ENCODE assay signal across 1 cellular context in genomic region chr12:9906888-9907287, GRCh38.
A peak's percentile ranks its signal among the peaks of the same experiment; 100 is the strongest.
TF ChIP-seq lines count a peak whose summit lies in the region.

No MANE protein-coding gene starts in this region.

TF ChIP-seq in H1, 55 proteins besides CTCF, POLR2A, EP300 and RAD21:
- TF ChIP-seq POLR2AphosphoS5 (IDR thresholded peaks at IDR 0.05; ENCODE audit: low read depth, low read length) (peak; percentile 51; the same call in 1 of the 2 replicates), CBX8 (IDR thresholded peaks at IDR 0.05; ENCODE audit: borderline replicate concordance, low read depth, low read length) (no peak)
